Comparison of ENCODE assay signal across 9 cellular contexts in genomic region chr3:189710620-189711388, GRCh38.
DNase-seq lines count a peak whose midpoint lies in the region; ATAC-seq and FAIRE-seq lines count a peak whose summit lies in the region.
"Had no signal": no experiment of that assay in that cellular context is flagged by ENCODE, and none has a peak within 500 bp of the region (broad histone marks: within the 10 kb centered on the region; RNA-seq: fewer than 3 reads in every experiment).

No MANE protein-coding gene starts in this region.

- peaks cover 17% of the 10 kb centered on the region for H3K4me1 Mint-ChIP-seq in activated CD4-positive, alpha-beta memory T cell treated with anti-CD3 and anti-CD28 coated beads, Interleukin-2, amount 10 ng/mL, durations not matched to agents 7 days and 5 days
- H3K4me1 Mint-ChIP-seq: activated naive CD8-positive, alpha-beta T cell treated with anti-CD3 and anti-CD28 coated beads, Interleukin-2, amount 10 ng/mL, durations not matched to agents 7 days and 5 days had no signal

- no peaks in the 10 kb centered on the region for H3K9me3 Mint-ChIP-seq in activated CD4-positive, alpha-beta memory T cell treated with anti-CD3 and anti-CD28 coated beads, Interleukin-2, amount 10 ng/mL, durations not matched to agents 7 days and 5 days
- H3K9me3 Mint-ChIP-seq: activated naive CD8-positive, alpha-beta T cell treated with anti-CD3 and anti-CD28 coated beads, Interleukin-2, amount 10 ng/mL, durations not matched to agents 7 days and 5 days had no signal

- no peak for FAIRE-seq in GM19239 (lab: Jason Lieb, UNC)

- POLR2A ChIA-PET in activated CD4-positive, alpha-beta memory T cell treated with anti-CD3 and anti-CD28 coated beads, Interleukin-2, amount 10 ng/mL, durations not matched to agents 7 days and 5 days (lab: Charles Lee) = no interaction called here

- no peaks in the 10 kb centered on the region for H3K27me3 Mint-ChIP-seq in activated CD4-positive, alpha-beta memory T cell treated with anti-CD3 and anti-CD28 coated beads, Interleukin-2, amount 10 ng/mL, durations not matched to agents 7 days and 5 days
- H3K27me3 Mint-ChIP-seq: activated naive CD8-positive, alpha-beta T cell treated with anti-CD3 and anti-CD28 coated beads, Interleukin-2, amount 10 ng/mL, durations not matched to agents 7 days and 5 days had no signal

- CTCF ChIA-PET in activated CD4-positive, alpha-beta memory T cell treated with anti-CD3 and anti-CD28 coated beads, Interleukin-2, amount 10 ng/mL, durations not matched to agents 7 days and 5 days (lab: Charles Lee) = no interaction called here

- in situ Hi-C loops in ACHN (cut with HindIII; ENCODE audit: low pct_ligation_motif_present, low pct_unique_long_range_greater_than_20kb, low sequenced_read_pairs) = no loop called here

- no peak overlapping the region for H3K4me3 Mint-ChIP-seq in activated CD4-positive, alpha-beta memory T cell treated with anti-CD3 and anti-CD28 coated beads, Interleukin-2, amount 10 ng/mL, durations not matched to agents 7 days and 5 days
- H3K4me3 Mint-ChIP-seq: activated naive CD8-positive, alpha-beta T cell treated with anti-CD3 and anti-CD28 coated beads, Interleukin-2, amount 10 ng/mL, durations not matched to agents 7 days and 5 days had no signal

- no peaks in the 10 kb centered on the region for H3K36me3 Mint-ChIP-seq in activated CD4-positive, alpha-beta memory T cell treated with anti-CD3 and anti-CD28 coated beads, Interleukin-2, amount 10 ng/mL, durations not matched to agents 7 days and 5 days (ENCODE audit: low read depth)
- H3K36me3 Mint-ChIP-seq: activated naive CD8-positive, alpha-beta T cell treated with anti-CD3 and anti-CD28 coated beads, Interleukin-2, amount 10 ng/mL, durations not matched to agents 7 days and 5 days had no signal

- ATAC-seq in GM21723 (IDR thresholded peaks at IDR 0.05; ENCODE audit: unreplicated experiment) (peak; percentile 42), left ventricle myocardium superior (peak; percentile 97), GM21447 (IDR thresholded peaks at IDR 0.05; ENCODE audit: unreplicated experiment) (no peak)

- DNase-seq in ACHN (peak; percentile 93), RPMI8226 (peak; percentile 25), left ventricle myocardium superior (peak; percentile 24), ureter (ENCODE audit: low spot score) (peak; percentile 46), GM19239 (ENCODE audit: insufficient read length, low spot score) (no peak)
- no peak for DNase-seq in activated CD4-positive, alpha-beta memory T cell treated with anti-CD3 and anti-CD28 coated beads, Interleukin-2, amount 10 ng/mL, durations not matched to agents 7 days and 5 days
- DNase-seq: activated naive CD8-positive, alpha-beta T cell treated with anti-CD3 and anti-CD28 coated beads, Interleukin-2, amount 10 ng/mL, durations not matched to agents 7 days and 5 days had no signal

- intact Hi-C loops in left ventricle myocardium superior (cut with micrococcal nuclease) = no loop called here

- no peak overlapping the region for H3K27ac Mint-ChIP-seq in activated CD4-positive, alpha-beta memory T cell treated with anti-CD3 and anti-CD28 coated beads, Interleukin-2, amount 10 ng/mL, durations not matched to agents 7 days and 5 days
- H3K27ac Mint-ChIP-seq: activated naive CD8-positive, alpha-beta T cell treated with anti-CD3 and anti-CD28 coated beads, Interleukin-2, amount 10 ng/mL, durations not matched to agents 7 days and 5 days had no signal

Comparison
In these comparisons a context has a peak if more than half of its experiments do, and no peak if none do; other contexts are left out.
1. DNase-seq: peak in ACHN (single experiment), RPMI8226 (single experiment), left ventricle myocardium superior (single experiment) and ureter (single experiment); none in activated CD4-positive, alpha-beta memory T cell treated with anti-CD3 and anti-CD28 coated beads, Interleukin-2, amount 10 ng/mL, durations not matched to agents 7 days and 5 days (single experiment) and GM19239 (single experiment).